8 cellular contexts compared by ENCODE assay signal in genomic region chr4:42627887-42628646, GRCh38. TPM values are rescaled to one million over a fixed set of nuclear protein-coding genes. Genes with fewer than 3 reads are reported as not detected.
A peak's percentile ranks its signal among the peaks of the same experiment; 100 is the strongest.
DNase-seq lines count a peak whose midpoint lies in the region; ATAC-seq, FAIRE-seq and TF ChIP-seq lines count a peak whose summit lies in the region.

No MANE protein-coding gene starts in this region.

- H2AFZ ChIP-seq in OCI-LY7 (ENCODE audit: low read length) = no peak overlapping the region

- peaks cover 4% of the 10 kb centered on the region; the same call in 1 of the 2 replicates for H4K20me1 ChIP-seq in OCI-LY7 (ENCODE audit: insufficient read depth, low read length)

- H3K4me1 ChIP-seq in OCI-LY7 (ENCODE audit: insufficient read depth, low read length, poor library complexity, severe bottlenecking) (peaks cover 89% of the 10 kb centered on the region), sigmoid colon (no peaks in the 10 kb centered on the region)

- TF ChIP-seq CTCF in OCI-LY7 (conservative IDR thresholded peaks at IDR 0.05; ENCODE audit: low read length) = no peak
- no peak for TF ChIP-seq CTCF in sigmoid colon (IDR thresholded peaks at IDR 0.05)

- H3K27ac ChIP-seq in OCI-LY7 (ENCODE audit: low read depth, low read length, poor library complexity, severe bottlenecking) (peak overlapping the region; percentile 73), sigmoid colon (no peak overlapping the region)

- H3K79me2 ChIP-seq in OCI-LY7 (ENCODE audit: insufficient read depth, low read depth, low read length) = peaks cover 98% of the 10 kb centered on the region

- H3K36me3 ChIP-seq in OCI-LY7 (ENCODE audit: insufficient read depth, low read length) (peaks cover 82% of the 10 kb centered on the region), sigmoid colon (no peaks in the 10 kb centered on the region)

- intact Hi-C loops in OCI-LY7 (cut with micrococcal nuclease; ENCODE audit: unreplicated experiment) (no loop called here), sigmoid colon (cut with DNase I) (no loop called here)

- H3K27ac Mint-ChIP-seq in central memory CD8-positive, alpha-beta T cell (ENCODE audit: low read depth) = peak overlapping the region; percentile 82

- H3K9me3 ChIP-seq in OCI-LY7 (ENCODE audit: low read length) = peaks cover 5% of the 10 kb centered on the region; the same call in 1 of the 2 replicates
- H3K9me3 ChIP-seq in sigmoid colon = no peaks in the 10 kb centered on the region

- peak overlapping the region; percentile 70 for H3K4me2 ChIP-seq in OCI-LY7 (ENCODE audit: low read length)

- no peaks in the 10 kb centered on the region for H3K27me3 ChIP-seq in sigmoid colon

- 38 to 58% methylated on average over 9 of the region's 9 CpGs for WGBS in sigmoid colon, 2 donors

- in situ Hi-C loops in ACHN (cut with HindIII; ENCODE audit: low pct_ligation_motif_present, low pct_unique_long_range_greater_than_20kb, low sequenced_read_pairs) = no loop called here

- peak overlapping the region; percentile 44 for H3K4me3 ChIP-seq in OCI-LY7 (ENCODE audit: low read depth, low read length, poor library complexity, severe bottlenecking)
- H3K4me3 ChIP-seq in sigmoid colon = no peak overlapping the region

- no peaks in the 10 kb centered on the region for H3K27me3 Mint-ChIP-seq in central memory CD8-positive, alpha-beta T cell

- POLR2A ChIA-PET in OCI-LY7 (lab: Charles Lee) = interaction anchor here (0.6 to 3.7 kb wide), 10 partner anchors 9 to 89 kb away, joined by 3 to 32 read pairs (median 4); partner anchors contain the start of gene ATP8A1

- DNase-seq in OCI-LY7 (ENCODE audit: low spot score) (peak; percentile 81), sigmoid colon (peak; percentile 67), H54 (ENCODE audit: insufficient read length, low spot score) (no peak), HCEC 1CT (no peak), ACHN (no peak)
- DNase-seq in central memory CD8-positive, alpha-beta T cell (ENCODE audit: low spot score in 2 of 2) = peak in 1 of 2 donors; percentile 62

- peak overlapping the region; percentile 47 for H3K4me3 Mint-ChIP-seq in central memory CD8-positive, alpha-beta T cell

- FAIRE-seq in H54 (lab: Jason Lieb, UNC) = no peak

- TF ChIP-seq POLR2A in sigmoid colon (IDR thresholded peaks at IDR 0.05) = no peak
- TF ChIP-seq POLR2A in H54 (IDR thresholded peaks at IDR 0.05; ENCODE audit: low read depth, low read length) = no peak

- H3K4me1 Mint-ChIP-seq in central memory CD8-positive, alpha-beta T cell = peaks cover 61% of the 10 kb centered on the region

- H3K36me3 Mint-ChIP-seq in central memory CD8-positive, alpha-beta T cell (ENCODE audit: insufficient read depth) = peaks cover 34% of the 10 kb centered on the region

- ATAC-seq in GM18909 (IDR thresholded peaks at IDR 0.05; ENCODE audit: poor library complexity, unreplicated experiment) = peak; percentile 92
- ATAC-seq in HG02970 (IDR thresholded peaks at IDR 0.05; ENCODE audit: low FRiP score, unreplicated experiment) = peak; percentile 91
- peak; percentile 82 for ATAC-seq in central memory CD8-positive, alpha-beta T cell (replicated peaks; ENCODE audit: extremely low read depth, poor library complexity, severe bottlenecking)

- no peaks in the 10 kb centered on the region for H3K9me3 Mint-ChIP-seq in central memory CD8-positive, alpha-beta T cell

- H3K9me2 ChIP-seq in OCI-LY7 (ENCODE audit: insufficient read depth, low read length) = no peaks in the 10 kb centered on the region

- no peak for TF ChIP-seq EP300 in sigmoid colon (IDR thresholded peaks at IDR 0.05)

- no TSS peak for BruUV-seq in OCI-LY7 (replicated peaks; lab: Mats Ljungman, UMichigan)

- CTCF ChIA-PET in OCI-LY7 (lab: Charles Lee; ENCODE audit: unreplicated experiment) = interaction anchor here (0.5 to 1.7 kb wide), 4 partner anchors 9 to 365 kb away, joined by 3 to 6 read pairs (median 4); no protein-coding TSS in a partner anchor

RNA-seq across cellular contexts. Expression of gene ATP8A1, which starts 28.8 kb away (rescaled TPM):
- total RNA-seq in OCI-LY7 (2014; rRNA removed; shearing (Covaris generic)) = 76.7 and 80.0 TPM in 2 replicates
- 141 and 149 TPM in 2 replicates for total RNA-seq in OCI-LY7 (2022)
- 10 to 100 TPM; 10.5 to 19.3 (median 15.5) TPM for total RNA-seq in sigmoid colon
- polyA plus RNA-seq in sigmoid colon = 10 to 100 TPM in 1 of 3 donors, 1 to 10 TPM in 2; 2.4 to 18.6 (median 2.5) TPM

Comparison
In these comparisons a context has a peak if more than half of its experiments do, and no peak if none do; other contexts are left out.
1. DNase-seq: peak in OCI-LY7 (single experiment) and sigmoid colon (single experiment); none in H54 (single experiment), HCEC 1CT (single experiment) and ACHN (single experiment).
2. Peak in every context shown above with its lines, with median percentiles within 50 percentile points of each other: ATAC-seq.